Comparison of ENCODE assay signal across 2 cellular contexts in genomic region chr2:233053928-233054774, GRCh38.
TF ChIP-seq lines count a peak whose summit lies in the region.

No MANE protein-coding gene starts in this region.

TF ChIP-seq in WTC11, 78 proteins besides CTCF, POLR2A, EP300 and RAD21:
- no peak for TF ChIP-seq ZNF317 (CRISPR knock-in tag; IDR thresholded peaks at IDR 0.05; ENCODE audit: borderline replicate concordance, low read depth)
- TF ChIP-seq IRF2 (CRISPR knock-in tag; IDR thresholded peaks at IDR 0.05; ENCODE audit: borderline replicate concordance, low read depth): no peak
- no peak for TF ChIP-seq GTF2I (CRISPR knock-in tag; conservative IDR thresholded peaks at IDR 0.05)
- TF ChIP-seq TEAD4 (CRISPR knock-in tag; IDR thresholded peaks at IDR 0.05): no peak
- TF ChIP-seq ETV6 (CRISPR knock-in tag; IDR thresholded peaks at IDR 0.05): 0 out of 2 replicates have a peak, but pooled peaks have one; percentile 31

TF ChIP-seq in HepG2, 621 proteins besides CTCF, POLR2A, EP300 and RAD21 (continues in another document):
- TF ChIP-seq NFKB2 (CRISPR knock-in tag; IDR thresholded peaks at IDR 0.05; ENCODE audit: borderline replicate concordance): peak; percentile 17; the same call in 1 of the 2 replicates
- TF ChIP-seq, protein P1, sequence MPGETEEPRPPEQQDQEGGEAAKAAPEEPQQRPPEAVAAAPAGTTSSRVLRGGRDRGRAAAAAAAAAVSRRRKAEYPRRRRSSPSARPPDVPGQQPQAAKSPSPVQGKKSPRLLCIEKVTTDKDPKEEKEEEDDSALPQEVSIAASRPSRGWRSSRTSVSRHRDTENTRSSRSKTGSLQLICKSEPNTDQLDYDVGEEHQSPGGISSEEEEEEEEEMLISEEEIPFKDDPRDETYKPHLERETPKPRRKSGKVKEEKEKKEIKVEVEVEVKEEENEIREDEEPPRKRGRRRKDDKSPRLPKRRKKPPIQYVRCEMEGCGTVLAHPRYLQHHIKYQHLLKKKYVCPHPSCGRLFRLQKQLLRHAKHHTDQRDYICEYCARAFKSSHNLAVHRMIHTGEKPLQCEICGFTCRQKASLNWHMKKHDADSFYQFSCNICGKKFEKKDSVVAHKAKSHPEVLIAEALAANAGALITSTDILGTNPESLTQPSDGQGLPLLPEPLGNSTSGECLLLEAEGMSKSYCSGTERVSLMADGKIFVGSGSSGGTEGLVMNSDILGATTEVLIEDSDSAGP (CRISPR knock-in tag; IDR thresholded peaks at IDR 0.05; ENCODE audit: borderline replicate concordance): 0 out of 2 replicates have a peak, but pooled peaks have one; percentile 45
- peak; percentile 20; the same call in 1 of the 2 replicates for TF ChIP-seq GATAD1 (CRISPR knock-in tag; IDR thresholded peaks at IDR 0.05)
- TF ChIP-seq E2F2 (CRISPR knock-in tag; IDR thresholded peaks at IDR 0.05; ENCODE audit: borderline replicate concordance): 0 out of 2 replicates have a peak, but pooled peaks have one; percentile 49
- no peak for TF ChIP-seq ZNF513 (CRISPR knock-in tag; conservative IDR thresholded peaks at IDR 0.05)
- 0 out of 2 replicates have a peak, but pooled peaks have one; percentile 33 for TF ChIP-seq YEATS2 (CRISPR knock-in tag; IDR thresholded peaks at IDR 0.05; ENCODE audit: borderline replicate concordance)
- no peak for TF ChIP-seq ZNF44 (CRISPR knock-in tag; IDR thresholded peaks at IDR 0.05)
- TF ChIP-seq HMG20B (CRISPR knock-in tag; conservative IDR thresholded peaks at IDR 0.05): no peak
- peak; percentile 42; the same call in 1 of the 2 replicates for TF ChIP-seq ZNF331 (CRISPR knock-in tag; IDR thresholded peaks at IDR 0.05)
- TF ChIP-seq MIER3 (CRISPR knock-in tag; IDR thresholded peaks at IDR 0.05; ENCODE audit: borderline replicate concordance): peak; percentile 45; the same call in 1 of the 2 replicates
- TF ChIP-seq RXRA (CRISPR knock-in tag; IDR thresholded peaks at IDR 0.05): peak; percentile 28; the same call in 1 of the 2 replicates
- TF ChIP-seq SIN3B (IDR thresholded peaks at IDR 0.05; ENCODE audit: low read length): no peak
- TF ChIP-seq, protein P2, sequence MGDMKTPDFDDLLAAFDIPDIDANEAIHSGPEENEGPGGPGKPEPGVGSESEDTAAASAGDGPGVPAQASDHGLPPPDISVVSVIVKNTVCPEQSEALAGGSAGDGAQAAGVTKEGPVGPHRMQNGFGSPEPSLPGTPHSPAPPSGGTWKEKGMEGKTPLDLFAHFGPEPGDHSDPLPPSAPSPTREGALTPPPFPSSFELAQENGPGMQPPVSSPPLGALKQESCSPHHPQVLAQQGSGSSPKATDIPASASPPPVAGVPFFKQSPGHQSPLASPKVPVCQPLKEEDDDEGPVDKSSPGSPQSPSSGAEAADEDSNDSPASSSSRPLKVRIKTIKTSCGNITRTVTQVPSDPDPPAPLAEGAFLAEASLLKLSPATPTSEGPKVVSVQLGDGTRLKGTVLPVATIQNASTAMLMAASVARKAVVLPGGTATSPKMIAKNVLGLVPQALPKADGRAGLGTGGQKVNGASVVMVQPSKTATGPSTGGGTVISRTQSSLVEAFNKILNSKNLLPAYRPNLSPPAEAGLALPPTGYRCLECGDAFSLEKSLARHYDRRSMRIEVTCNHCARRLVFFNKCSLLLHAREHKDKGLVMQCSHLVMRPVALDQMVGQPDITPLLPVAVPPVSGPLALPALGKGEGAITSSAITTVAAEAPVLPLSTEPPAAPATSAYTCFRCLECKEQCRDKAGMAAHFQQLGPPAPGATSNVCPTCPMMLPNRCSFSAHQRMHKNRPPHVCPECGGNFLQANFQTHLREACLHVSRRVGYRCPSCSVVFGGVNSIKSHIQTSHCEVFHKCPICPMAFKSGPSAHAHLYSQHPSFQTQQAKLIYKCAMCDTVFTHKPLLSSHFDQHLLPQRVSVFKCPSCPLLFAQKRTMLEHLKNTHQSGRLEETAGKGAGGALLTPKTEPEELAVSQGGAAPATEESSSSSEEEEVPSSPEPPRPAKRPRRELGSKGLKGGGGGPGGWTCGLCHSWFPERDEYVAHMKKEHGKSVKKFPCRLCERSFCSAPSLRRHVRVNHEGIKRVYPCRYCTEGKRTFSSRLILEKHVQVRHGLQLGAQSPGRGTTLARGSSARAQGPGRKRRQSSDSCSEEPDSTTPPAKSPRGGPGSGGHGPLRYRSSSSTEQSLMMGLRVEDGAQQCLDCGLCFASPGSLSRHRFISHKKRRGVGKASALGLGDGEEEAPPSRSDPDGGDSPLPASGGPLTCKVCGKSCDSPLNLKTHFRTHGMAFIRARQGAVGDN (CRISPR knock-in tag; IDR thresholded peaks at IDR 0.05): peak; percentile 68
- TF ChIP-seq TEAD3 (CRISPR knock-in tag; optimal IDR thresholded peaks at IDR 0.05; ENCODE audit: borderline replicate concordance): peak; percentile 45
- TF ChIP-seq GATAD2A (CRISPR knock-in tag; IDR thresholded peaks at IDR 0.05): peak; percentile 17; the same call in 1 of the 2 replicates
- TF ChIP-seq, protein P3, sequence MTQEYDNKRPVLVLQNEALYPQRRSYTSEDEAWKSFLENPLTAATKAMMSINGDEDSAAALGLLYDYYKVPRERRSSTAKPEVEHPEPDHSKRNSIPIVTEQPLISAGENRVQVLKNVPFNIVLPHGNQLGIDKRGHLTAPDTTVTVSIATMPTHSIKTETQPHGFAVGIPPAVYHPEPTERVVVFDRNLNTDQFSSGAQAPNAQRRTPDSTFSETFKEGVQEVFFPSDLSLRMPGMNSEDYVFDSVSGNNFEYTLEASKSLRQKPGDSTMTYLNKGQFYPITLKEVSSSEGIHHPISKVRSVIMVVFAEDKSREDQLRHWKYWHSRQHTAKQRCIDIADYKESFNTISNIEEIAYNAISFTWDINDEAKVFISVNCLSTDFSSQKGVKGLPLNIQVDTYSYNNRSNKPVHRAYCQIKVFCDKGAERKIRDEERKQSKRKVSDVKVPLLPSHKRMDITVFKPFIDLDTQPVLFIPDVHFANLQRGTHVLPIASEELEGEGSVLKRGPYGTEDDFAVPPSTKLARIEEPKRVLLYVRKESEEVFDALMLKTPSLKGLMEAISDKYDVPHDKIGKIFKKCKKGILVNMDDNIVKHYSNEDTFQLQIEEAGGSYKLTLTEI (CRISPR knock-in tag; conservative IDR thresholded peaks at IDR 0.05): no peak
- peak; percentile 48; the same call in 1 of the 2 replicates for TF ChIP-seq TBX2 (CRISPR knock-in tag; IDR thresholded peaks at IDR 0.05; ENCODE audit: borderline replicate concordance)
- peak; percentile 37; the same call in 1 of the 2 replicates for TF ChIP-seq ZNF768 (CRISPR knock-in tag; IDR thresholded peaks at IDR 0.05)
- TF ChIP-seq SOX6 (IDR thresholded peaks at IDR 0.05): no peak
- peak; percentile 37; the same call in 1 of the 2 replicates for TF ChIP-seq SOX6 (CRISPR knock-in tag; IDR thresholded peaks at IDR 0.05)
- no peak for TF ChIP-seq DR1 (CRISPR knock-in tag; IDR thresholded peaks at IDR 0.05)
- TF ChIP-seq, protein P4, sequence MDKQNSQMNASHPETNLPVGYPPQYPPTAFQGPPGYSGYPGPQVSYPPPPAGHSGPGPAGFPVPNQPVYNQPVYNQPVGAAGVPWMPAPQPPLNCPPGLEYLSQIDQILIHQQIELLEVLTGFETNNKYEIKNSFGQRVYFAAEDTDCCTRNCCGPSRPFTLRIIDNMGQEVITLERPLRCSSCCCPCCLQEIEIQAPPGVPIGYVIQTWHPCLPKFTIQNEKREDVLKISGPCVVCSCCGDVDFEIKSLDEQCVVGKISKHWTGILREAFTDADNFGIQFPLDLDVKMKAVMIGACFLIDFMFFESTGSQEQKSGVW (CRISPR knock-in tag; IDR thresholded peaks at IDR 0.05; ENCODE audit: borderline replicate concordance): no peak
- TF ChIP-seq PATZ1 (CRISPR knock-in tag; IDR thresholded peaks at IDR 0.05): 0 out of 2 replicates have a peak, but pooled peaks have one; percentile 19
- TF ChIP-seq, protein P5, sequence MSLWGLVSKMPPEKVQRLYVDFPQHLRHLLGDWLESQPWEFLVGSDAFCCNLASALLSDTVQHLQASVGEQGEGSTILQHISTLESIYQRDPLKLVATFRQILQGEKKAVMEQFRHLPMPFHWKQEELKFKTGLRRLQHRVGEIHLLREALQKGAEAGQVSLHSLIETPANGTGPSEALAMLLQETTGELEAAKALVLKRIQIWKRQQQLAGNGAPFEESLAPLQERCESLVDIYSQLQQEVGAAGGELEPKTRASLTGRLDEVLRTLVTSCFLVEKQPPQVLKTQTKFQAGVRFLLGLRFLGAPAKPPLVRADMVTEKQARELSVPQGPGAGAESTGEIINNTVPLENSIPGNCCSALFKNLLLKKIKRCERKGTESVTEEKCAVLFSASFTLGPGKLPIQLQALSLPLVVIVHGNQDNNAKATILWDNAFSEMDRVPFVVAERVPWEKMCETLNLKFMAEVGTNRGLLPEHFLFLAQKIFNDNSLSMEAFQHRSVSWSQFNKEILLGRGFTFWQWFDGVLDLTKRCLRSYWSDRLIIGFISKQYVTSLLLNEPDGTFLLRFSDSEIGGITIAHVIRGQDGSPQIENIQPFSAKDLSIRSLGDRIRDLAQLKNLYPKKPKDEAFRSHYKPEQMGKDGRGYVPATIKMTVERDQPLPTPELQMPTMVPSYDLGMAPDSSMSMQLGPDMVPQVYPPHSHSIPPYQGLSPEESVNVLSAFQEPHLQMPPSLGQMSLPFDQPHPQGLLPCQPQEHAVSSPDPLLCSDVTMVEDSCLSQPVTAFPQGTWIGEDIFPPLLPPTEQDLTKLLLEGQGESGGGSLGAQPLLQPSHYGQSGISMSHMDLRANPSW (CRISPR knock-in tag; IDR thresholded peaks at IDR 0.05; ENCODE audit: borderline replicate concordance): no peak
- TF ChIP-seq HDAC1 (CRISPR knock-in tag; IDR thresholded peaks at IDR 0.05): no peak
- peak; percentile 47; the same call in 1 of the 2 replicates for TF ChIP-seq ZNF501 (CRISPR knock-in tag; IDR thresholded peaks at IDR 0.05)
- TF ChIP-seq STAG1 (CRISPR knock-in tag; IDR thresholded peaks at IDR 0.05): peak; percentile 92
- no peak for TF ChIP-seq HHEX (CRISPR knock-in tag; IDR thresholded peaks at IDR 0.05)
- TF ChIP-seq SP4 (CRISPR knock-in tag; IDR thresholded peaks at IDR 0.05): peak; percentile 39; the same call in 1 of the 2 replicates
- no peak for TF ChIP-seq CBX5 (CRISPR knock-in tag; IDR thresholded peaks at IDR 0.05; ENCODE audit: borderline replicate concordance)
- TF ChIP-seq MED1 (CRISPR knock-in tag; IDR thresholded peaks at IDR 0.05): 0 out of 2 replicates have a peak, but pooled peaks have one; percentile 31
- TF ChIP-seq ZNF329 (CRISPR knock-in tag; IDR thresholded peaks at IDR 0.05; ENCODE audit: low read depth): no peak
- TF ChIP-seq, protein P6, sequence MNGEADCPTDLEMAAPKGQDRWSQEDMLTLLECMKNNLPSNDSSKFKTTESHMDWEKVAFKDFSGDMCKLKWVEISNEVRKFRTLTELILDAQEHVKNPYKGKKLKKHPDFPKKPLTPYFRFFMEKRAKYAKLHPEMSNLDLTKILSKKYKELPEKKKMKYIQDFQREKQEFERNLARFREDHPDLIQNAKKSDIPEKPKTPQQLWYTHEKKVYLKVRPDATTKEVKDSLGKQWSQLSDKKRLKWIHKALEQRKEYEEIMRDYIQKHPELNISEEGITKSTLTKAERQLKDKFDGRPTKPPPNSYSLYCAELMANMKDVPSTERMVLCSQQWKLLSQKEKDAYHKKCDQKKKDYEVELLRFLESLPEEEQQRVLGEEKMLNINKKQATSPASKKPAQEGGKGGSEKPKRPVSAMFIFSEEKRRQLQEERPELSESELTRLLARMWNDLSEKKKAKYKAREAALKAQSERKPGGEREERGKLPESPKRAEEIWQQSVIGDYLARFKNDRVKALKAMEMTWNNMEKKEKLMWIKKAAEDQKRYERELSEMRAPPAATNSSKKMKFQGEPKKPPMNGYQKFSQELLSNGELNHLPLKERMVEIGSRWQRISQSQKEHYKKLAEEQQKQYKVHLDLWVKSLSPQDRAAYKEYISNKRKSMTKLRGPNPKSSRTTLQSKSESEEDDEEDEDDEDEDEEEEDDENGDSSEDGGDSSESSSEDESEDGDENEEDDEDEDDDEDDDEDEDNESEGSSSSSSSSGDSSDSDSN (CRISPR knock-in tag; IDR thresholded peaks at IDR 0.05): peak; percentile 31; the same call in 1 of the 2 replicates
- TF ChIP-seq ZEB1 (IDR thresholded peaks at IDR 0.05; ENCODE audit: insufficient replicate concordance, low read depth): peak; percentile 37
- TF ChIP-seq, protein P7, sequence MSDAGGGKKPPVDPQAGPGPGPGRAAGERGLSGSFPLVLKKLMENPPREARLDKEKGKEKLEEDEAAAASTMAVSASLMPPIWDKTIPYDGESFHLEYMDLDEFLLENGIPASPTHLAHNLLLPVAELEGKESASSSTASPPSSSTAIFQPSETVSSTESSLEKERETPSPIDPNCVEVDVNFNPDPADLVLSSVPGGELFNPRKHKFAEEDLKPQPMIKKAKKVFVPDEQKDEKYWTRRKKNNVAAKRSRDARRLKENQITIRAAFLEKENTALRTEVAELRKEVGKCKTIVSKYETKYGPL (CRISPR knock-in tag; IDR thresholded peaks at IDR 0.05): 0 out of 2 replicates have a peak, but pooled peaks have one; percentile 49
- peak; percentile 73 for TF ChIP-seq SALL1 (CRISPR knock-in tag; IDR thresholded peaks at IDR 0.05)
